ENCODE assay signal across 9 cellular contexts in the genomic region with DNA sequence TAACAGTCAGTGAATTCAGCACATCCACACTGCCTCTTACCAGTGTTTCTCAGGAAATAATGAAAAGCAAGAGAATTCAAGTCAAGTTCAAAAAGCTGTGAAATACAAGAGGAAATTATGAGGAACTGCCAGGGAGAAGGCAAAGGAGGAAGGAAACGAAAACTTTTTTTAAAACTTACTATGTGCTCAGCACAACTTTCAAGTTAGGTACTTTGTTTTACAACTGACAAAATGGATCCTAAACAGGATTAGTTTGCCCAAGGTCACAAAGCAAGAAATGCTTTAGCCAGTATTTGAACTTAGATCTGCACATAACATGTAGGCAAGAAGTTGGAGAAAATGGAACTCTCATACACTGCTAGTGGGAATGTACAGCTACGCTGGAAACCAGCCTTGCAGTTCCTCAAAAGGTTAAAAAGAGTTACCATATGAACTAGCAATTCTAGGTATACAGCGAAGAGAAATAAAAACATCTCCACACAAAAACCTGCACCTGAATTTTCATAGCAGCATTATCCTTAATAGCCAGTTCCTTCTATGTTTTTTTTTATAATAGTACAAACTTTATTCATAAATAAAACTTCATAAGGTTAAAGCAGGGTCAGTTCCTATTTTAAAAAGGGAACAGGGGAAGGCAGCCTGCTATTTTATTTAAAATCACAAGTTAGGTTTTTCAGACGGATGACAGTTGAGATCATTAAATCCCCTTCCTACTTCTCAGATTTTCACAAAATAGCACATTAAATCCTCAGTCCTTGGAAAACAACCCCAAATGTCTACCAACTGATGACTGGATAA. TPM values are rescaled to one million over a fixed set of nuclear protein-coding genes. Genes with fewer than 3 reads are reported as not detected.
DNase-seq lines count a peak whose midpoint lies in the region; ATAC-seq and TF ChIP-seq lines count a peak whose summit lies in the region.
"Had no signal": no experiment of that assay in that cellular context is flagged by ENCODE, and none has a peak within 500 bp of the region (broad histone marks: within the 10 kb centered on the region; RNA-seq: fewer than 3 reads in every experiment).

No MANE protein-coding gene starts in this region.

- H3K9me3 ChIP-seq in left lung: no peaks in the 10 kb centered on the region
- H3K9me3 ChIP-seq in WERI-Rb-1 (ENCODE audit: severe bottlenecking): no peaks in the 10 kb centered on the region

- no peaks in the 10 kb centered on the region for H3K9me3 Mint-ChIP-seq in stimulated activated naive CD8-positive, alpha-beta T cell treated with anti-CD3 and anti-CD28 coated beads, Interleukin-15, Interleukin-2, amounts not matched to agents 100 ng/mL and 50 ng/mL, for 24 hours
- no peaks in the 10 kb centered on the region for H3K9me3 Mint-ChIP-seq in WTC11

- peak overlapping the region; percentile 4 for H3K4me3 Mint-ChIP-seq in stimulated activated naive CD8-positive, alpha-beta T cell treated with anti-CD3 and anti-CD28 coated beads, Interleukin-15, Interleukin-2, amounts not matched to agents 100 ng/mL and 50 ng/mL, for 24 hours
- H3K4me3 Mint-ChIP-seq in WTC11: no peak overlapping the region

- peaks cover 87% of the 10 kb centered on the region for H3K4me1 Mint-ChIP-seq in stimulated activated naive CD8-positive, alpha-beta T cell treated with anti-CD3 and anti-CD28 coated beads, Interleukin-15, Interleukin-2, amounts not matched to agents 100 ng/mL and 50 ng/mL, for 24 hours (ENCODE audit: low read depth)
- H3K4me1 Mint-ChIP-seq in WTC11: peaks cover 2% of the 10 kb centered on the region; the same call in 1 of the 2 replicates

- CTCF ChIA-PET in WTC11 (lab: Charles Lee): interaction anchor here (1.5 to 2.3 kb wide), 3 partner anchors 19 to 82 kb away, joined by 3 to 9 read pairs (median 7); no protein-coding TSS in a partner anchor

- H3K36me3 Mint-ChIP-seq in stimulated activated naive CD8-positive, alpha-beta T cell treated with anti-CD3 and anti-CD28 coated beads, Interleukin-15, Interleukin-2, amounts not matched to agents 100 ng/mL and 50 ng/mL, for 24 hours (ENCODE audit: low read depth): peaks cover 84% of the 10 kb centered on the region
- H3K36me3 Mint-ChIP-seq in WTC11: peaks cover 71% of the 10 kb centered on the region

- H3K36me3 ChIP-seq in left lung (peaks cover 0 to 51% of the 10 kb centered on the region in 2 donors), WERI-Rb-1 (peaks cover 64% of the 10 kb centered on the region)

- peaks cover 13 to 93% of the 10 kb centered on the region in 2 donors for H3K4me1 ChIP-seq in left lung

- H3K27me3 ChIP-seq in left lung: no peaks in the 10 kb centered on the region
- H3K27me3 ChIP-seq in WERI-Rb-1 (ENCODE audit: insufficient read depth, low read depth, severe bottlenecking): no peaks in the 10 kb centered on the region

- peak overlapping the region; percentile 78 for H3K27ac Mint-ChIP-seq in stimulated activated naive CD8-positive, alpha-beta T cell treated with anti-CD3 and anti-CD28 coated beads, Interleukin-15, Interleukin-2, amounts not matched to agents 100 ng/mL and 50 ng/mL, for 24 hours
- H3K27ac Mint-ChIP-seq in WTC11: peak overlapping the region; percentile 69

- H3K27ac ChIP-seq in left lung: peak overlapping the region in 1 of 2 donors; percentile 82
- no peak overlapping the region for H3K27ac ChIP-seq in WERI-Rb-1

- no peak for DNase-seq in stimulated activated naive CD8-positive, alpha-beta T cell treated with anti-CD3 and anti-CD28 coated beads, Interleukin-15, Interleukin-2, amounts not matched to agents 100 U/mL and 50 U/mL, for 24 hours
- DNase-seq in WTC11 (ENCODE audit: low spot score) (no peak), left lung (no peak), WERI-Rb-1 (no peak), posterior cingulate gyrus (no peak), DMS153 treated with DMSO at 0.1 percent for 48 hours (lab: John Stamatoyannopoulos, UW; ENCODE audit: unreplicated experiment) (no peak)
- DNase-seq: NCI-H1436 had no signal

- intact Hi-C loops in left lung (cut with DNase I) (no loop called here), posterior cingulate gyrus (cut with DNase I) (no loop called here)

- H3K4me3 ChIP-seq in left lung (peak overlapping the region in 1 of 2 donors; percentile 3), WERI-Rb-1 (ENCODE audit: low read depth, low read length) (no peak overlapping the region)

- POLR2A ChIA-PET in WTC11 (lab: Charles Lee): no interaction called here

- no peak for TF ChIP-seq CTCF in WTC11 (IDR thresholded peaks at IDR 0.05)
- no peak for TF ChIP-seq CTCF in left lung (IDR thresholded peaks at IDR 0.05)
- no peak for TF ChIP-seq CTCF in WERI-Rb-1 (IDR thresholded peaks at IDR 0.05; ENCODE audit: low read depth, low read length)

- no peaks in the 10 kb centered on the region for H3K27me3 Mint-ChIP-seq in stimulated activated naive CD8-positive, alpha-beta T cell treated with anti-CD3 and anti-CD28 coated beads, Interleukin-15, Interleukin-2, amounts not matched to agents 100 ng/mL and 50 ng/mL, for 24 hours
- no peaks in the 10 kb centered on the region for H3K27me3 Mint-ChIP-seq in WTC11 (ENCODE audit: low read depth)

- no peak for ATAC-seq in stimulated activated naive CD8-positive, alpha-beta T cell treated with anti-CD3 and anti-CD28 coated beads, Interleukin-15, Interleukin-2, amounts not matched to agents 100 U/mL and 50 U/mL, for 24 hours
- ATAC-seq in WTC11: no peak
- ATAC-seq in left lung: peak; percentile 19
- ATAC-seq in activated CD4-positive, CD25-positive, alpha-beta regulatory T cell treated with anti-CD3 and anti-CD28 coated beads, Interleukin-2, amount 50 U/mL, for 24 hours: no peak

TF ChIP-seq in WTC11, 78 proteins besides CTCF, POLR2A, EP300 and RAD21 (continues in another document):
- TF ChIP-seq, protein P1, sequence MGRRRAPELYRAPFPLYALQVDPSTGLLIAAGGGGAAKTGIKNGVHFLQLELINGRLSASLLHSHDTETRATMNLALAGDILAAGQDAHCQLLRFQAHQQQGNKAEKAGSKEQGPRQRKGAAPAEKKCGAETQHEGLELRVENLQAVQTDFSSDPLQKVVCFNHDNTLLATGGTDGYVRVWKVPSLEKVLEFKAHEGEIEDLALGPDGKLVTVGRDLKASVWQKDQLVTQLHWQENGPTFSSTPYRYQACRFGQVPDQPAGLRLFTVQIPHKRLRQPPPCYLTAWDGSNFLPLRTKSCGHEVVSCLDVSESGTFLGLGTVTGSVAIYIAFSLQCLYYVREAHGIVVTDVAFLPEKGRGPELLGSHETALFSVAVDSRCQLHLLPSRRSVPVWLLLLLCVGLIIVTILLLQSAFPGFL (CRISPR knock-in tag; IDR thresholded peaks at IDR 0.05; ENCODE audit: borderline replicate concordance): no peak
- TF ChIP-seq KAT7 (CRISPR knock-in tag; IDR thresholded peaks at IDR 0.05; ENCODE audit: borderline replicate concordance) (no peak), ZNF317 (CRISPR knock-in tag; IDR thresholded peaks at IDR 0.05; ENCODE audit: borderline replicate concordance, low read depth) (no peak), NR1H2 (CRISPR knock-in tag; IDR thresholded peaks at IDR 0.05) (no peak), RELA (CRISPR knock-in tag; IDR thresholded peaks at IDR 0.05; ENCODE audit: borderline replicate concordance) (no peak), ZNF232 (CRISPR knock-in tag; IDR thresholded peaks at IDR 0.05) (no peak), CBFB (CRISPR knock-in tag; IDR thresholded peaks at IDR 0.05; ENCODE audit: low read depth) (no peak), ZNF423 (CRISPR knock-in tag; IDR thresholded peaks at IDR 0.05) (no peak)
- TF ChIP-seq, protein P2, sequence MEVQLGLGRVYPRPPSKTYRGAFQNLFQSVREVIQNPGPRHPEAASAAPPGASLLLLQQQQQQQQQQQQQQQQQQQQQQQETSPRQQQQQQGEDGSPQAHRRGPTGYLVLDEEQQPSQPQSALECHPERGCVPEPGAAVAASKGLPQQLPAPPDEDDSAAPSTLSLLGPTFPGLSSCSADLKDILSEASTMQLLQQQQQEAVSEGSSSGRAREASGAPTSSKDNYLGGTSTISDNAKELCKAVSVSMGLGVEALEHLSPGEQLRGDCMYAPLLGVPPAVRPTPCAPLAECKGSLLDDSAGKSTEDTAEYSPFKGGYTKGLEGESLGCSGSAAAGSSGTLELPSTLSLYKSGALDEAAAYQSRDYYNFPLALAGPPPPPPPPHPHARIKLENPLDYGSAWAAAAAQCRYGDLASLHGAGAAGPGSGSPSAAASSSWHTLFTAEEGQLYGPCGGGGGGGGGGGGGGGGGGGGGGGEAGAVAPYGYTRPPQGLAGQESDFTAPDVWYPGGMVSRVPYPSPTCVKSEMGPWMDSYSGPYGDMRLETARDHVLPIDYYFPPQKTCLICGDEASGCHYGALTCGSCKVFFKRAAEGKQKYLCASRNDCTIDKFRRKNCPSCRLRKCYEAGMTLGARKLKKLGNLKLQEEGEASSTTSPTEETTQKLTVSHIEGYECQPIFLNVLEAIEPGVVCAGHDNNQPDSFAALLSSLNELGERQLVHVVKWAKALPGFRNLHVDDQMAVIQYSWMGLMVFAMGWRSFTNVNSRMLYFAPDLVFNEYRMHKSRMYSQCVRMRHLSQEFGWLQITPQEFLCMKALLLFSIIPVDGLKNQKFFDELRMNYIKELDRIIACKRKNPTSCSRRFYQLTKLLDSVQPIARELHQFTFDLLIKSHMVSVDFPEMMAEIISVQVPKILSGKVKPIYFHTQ (CRISPR knock-in tag; IDR thresholded peaks at IDR 0.05): no peak
- TF ChIP-seq, protein P3, sequence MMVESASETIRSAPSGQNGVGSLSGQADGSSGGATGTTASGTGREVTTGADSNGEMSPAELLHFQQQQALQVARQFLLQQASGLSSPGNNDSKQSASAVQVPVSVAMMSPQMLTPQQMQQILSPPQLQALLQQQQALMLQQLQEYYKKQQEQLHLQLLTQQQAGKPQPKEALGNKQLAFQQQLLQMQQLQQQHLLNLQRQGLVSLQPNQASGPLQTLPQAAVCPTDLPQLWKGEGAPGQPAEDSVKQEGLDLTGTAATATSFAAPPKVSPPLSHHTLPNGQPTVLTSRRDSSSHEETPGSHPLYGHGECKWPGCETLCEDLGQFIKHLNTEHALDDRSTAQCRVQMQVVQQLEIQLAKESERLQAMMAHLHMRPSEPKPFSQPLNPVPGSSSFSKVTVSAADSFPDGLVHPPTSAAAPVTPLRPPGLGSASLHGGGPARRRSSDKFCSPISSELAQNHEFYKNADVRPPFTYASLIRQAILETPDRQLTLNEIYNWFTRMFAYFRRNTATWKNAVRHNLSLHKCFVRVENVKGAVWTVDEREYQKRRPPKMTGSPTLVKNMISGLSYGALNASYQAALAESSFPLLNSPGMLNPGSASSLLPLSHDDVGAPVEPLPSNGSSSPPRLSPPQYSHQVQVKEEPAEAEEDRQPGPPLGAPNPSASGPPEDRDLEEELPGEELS (CRISPR knock-in tag; IDR thresholded peaks at IDR 0.05): no peak
- TF ChIP-seq, protein P4, sequence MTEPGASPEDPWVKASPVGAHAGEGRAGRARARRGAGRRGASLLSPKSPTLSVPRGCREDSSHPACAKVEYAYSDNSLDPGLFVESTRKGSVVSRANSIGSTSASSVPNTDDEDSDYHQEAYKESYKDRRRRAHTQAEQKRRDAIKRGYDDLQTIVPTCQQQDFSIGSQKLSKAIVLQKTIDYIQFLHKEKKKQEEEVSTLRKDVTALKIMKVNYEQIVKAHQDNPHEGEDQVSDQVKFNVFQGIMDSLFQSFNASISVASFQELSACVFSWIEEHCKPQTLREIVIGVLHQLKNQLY (CRISPR knock-in tag; IDR thresholded peaks at IDR 0.05): no peak

RNA-seq across cellular contexts. Expression of a gene that starts 19.3 kb away (rescaled TPM):
- 151 to 167 TPM (median 166 TPM) in 3 replicates for total RNA-seq in WTC11 (2021)
- 100 to 1,000 TPM; 105 to 117 TPM for total RNA-seq in left lung
